ENCODE assay signal across 26 cellular contexts in the genomic region with DNA sequence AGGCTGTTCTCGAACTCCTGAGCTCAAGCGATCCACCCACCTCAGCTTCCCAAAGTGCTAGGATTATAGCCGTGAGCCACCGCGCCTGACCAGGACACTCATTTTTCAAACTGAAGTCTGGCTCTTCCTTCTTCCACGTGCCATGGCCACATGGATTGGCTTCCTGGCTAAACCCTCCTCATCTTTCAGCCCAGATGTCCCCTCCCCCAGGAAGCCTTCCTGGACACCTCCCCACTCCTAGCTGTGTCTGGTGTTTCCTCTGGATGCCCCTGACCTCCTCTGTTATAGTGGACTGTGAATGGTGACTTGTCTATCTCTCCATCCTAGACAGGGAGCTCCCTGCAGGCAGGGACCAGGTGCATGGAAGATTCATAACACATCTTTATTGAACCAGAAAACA. TPM values are rescaled to one million over a fixed set of nuclear protein-coding genes. Genes with fewer than 3 reads are reported as not detected.
"Had no signal": no experiment of that assay in that cellular context is flagged by ENCODE, and none has a peak within 500 bp of the region (broad histone marks: within the 10 kb centered on the region; RNA-seq: fewer than 3 reads in every experiment).

No MANE protein-coding gene starts in this region.

- H3K27me3 Mint-ChIP-seq: activated B cell treated with CpG ODN at 0.5 μM for 24 hours; activated CD4-positive, alpha-beta T cell treated with anti-CD3 and anti-CD28 coated beads, Interleukin-2, amount 10 ng/mL, durations not matched to agents 7 days and 5 days had no signal

- H3K4me3 Mint-ChIP-seq: activated B cell treated with CpG ODN at 0.5 μM for 24 hours; activated CD4-positive, alpha-beta memory T cell treated with anti-CD3 and anti-CD28 coated beads for 36 hours; activated CD4-positive, alpha-beta T cell treated with anti-CD3 and anti-CD28 coated beads, Interleukin-2, amount 10 ng/mL, durations not matched to agents 7 days and 5 days; activated naive CD4-positive, alpha-beta T cell treated with anti-CD3 and anti-CD28 coated beads, Interleukin-2, amount 10 ng/mL, durations not matched to agents 7 days and 5 days; activated naive CD8-positive, alpha-beta T cell treated with anti-CD3 and anti-CD28 coated beads for 36 hours; activated T-cell treated with anti-CD3 and anti-CD28 coated beads, Interleukin-2, amount 50 U/mL, for 4 hours; T-cell had no signal

- ATAC-seq: activated T-cell treated with anti-CD3 and anti-CD28 coated beads, Interleukin-2, amount 50 U/mL, for 4 hours; Right ventricle myocardium inferior; T-cell had no signal

- H3K36me3 ChIP-seq: brain microvascular endothelial cell, cardiac muscle cell had no signal

- H3K27ac ChIP-seq: brain microvascular endothelial cell, SK-N-MC had no signal

- H3K4me1 Mint-ChIP-seq: activated B cell treated with CpG ODN at 0.5 μM for 24 hours; activated CD4-positive, alpha-beta T cell treated with anti-CD3 and anti-CD28 coated beads, Interleukin-2, amount 10 ng/mL, durations not matched to agents 7 days and 5 days; activated naive CD4-positive, alpha-beta T cell treated with anti-CD3 and anti-CD28 coated beads, Interleukin-2, amount 10 ng/mL, durations not matched to agents 7 days and 5 days had no signal

- H3K27ac Mint-ChIP-seq: activated B cell treated with CpG ODN at 0.5 μM for 24 hours; activated CD4-positive, alpha-beta memory T cell treated with anti-CD3 and anti-CD28 coated beads for 36 hours; activated CD4-positive, alpha-beta T cell treated with anti-CD3 and anti-CD28 coated beads, Interleukin-2, amount 10 ng/mL, durations not matched to agents 7 days and 5 days; activated naive CD4-positive, alpha-beta T cell treated with anti-CD3 and anti-CD28 coated beads, Interleukin-2, amount 10 ng/mL, durations not matched to agents 7 days and 5 days; activated naive CD8-positive, alpha-beta T cell treated with anti-CD3 and anti-CD28 coated beads for 36 hours; T-cell had no signal

- H3K27me3 ChIP-seq: brain microvascular endothelial cell, cardiac muscle cell had no signal

- DNase-seq: activated B cell treated with CpG ODN at 0.5 μM for 24 hours; activated CD4-positive, alpha-beta memory T cell treated with anti-CD3 and anti-CD28 coated beads for 36 hours; activated CD4-positive, alpha-beta T cell treated with anti-CD3 and anti-CD28 coated beads, Interleukin-2, amount 10 ng/mL, durations not matched to agents 7 days and 5 days; activated CD8-positive, alpha-beta memory T cell treated with anti-CD3 and anti-CD28 coated beads for 24 hours; activated gamma-delta T cell treated with Interleukin-2 at 50 U/mL for 16 hours; activated naive CD4-positive, alpha-beta T cell treated with anti-CD3 and anti-CD28 coated beads, Interleukin-2, amount 10 ng/mL, durations not matched to agents 7 days and 5 days; activated naive CD8-positive, alpha-beta T cell treated with anti-CD3 and anti-CD28 coated beads for 36 hours; activated T-cell treated with anti-CD3 and anti-CD28 coated beads, Interleukin-2, amount 50 U/mL, for 4 hours; brain microvascular endothelial cell; Kasumi-1; NCI-H1105 treated with DMSO at 0.1 percent for 48 hours; NCI-H1436 treated with DMSO at 0.1 percent for 48 hours; NCI-H187; NCI-H2081 treated with DMSO at 0.1 percent for 48 hours; NCI-H2227 treated with DMSO at 0.1 percent for 48 hours; NCI-H446 treated with DMSO at 0.1 percent for 48 hours; NCI-H524 treated with DMSO at 0.1 percent for 48 hours; NCI-H748 treated with DMSO at 0.1 percent for 48 hours; RPMI8226; T-cell; T-helper 2 cell; T1000 had no signal

- H3K4me3 ChIP-seq: cardiac muscle cell, SK-N-MC had no signal

- H3K36me3 Mint-ChIP-seq: activated CD4-positive, alpha-beta memory T cell treated with anti-CD3 and anti-CD28 coated beads for 36 hours; activated naive CD4-positive, alpha-beta T cell treated with anti-CD3 and anti-CD28 coated beads, Interleukin-2, amount 10 ng/mL, durations not matched to agents 7 days and 5 days; activated naive CD8-positive, alpha-beta T cell treated with anti-CD3 and anti-CD28 coated beads for 36 hours; T-cell had no signal

- FAIRE-seq: TTC549 had no signal

- H3K9me3 Mint-ChIP-seq: activated B cell treated with CpG ODN at 0.5 μM for 24 hours; activated CD4-positive, alpha-beta memory T cell treated with anti-CD3 and anti-CD28 coated beads for 36 hours; activated CD4-positive, alpha-beta T cell treated with anti-CD3 and anti-CD28 coated beads, Interleukin-2, amount 10 ng/mL, durations not matched to agents 7 days and 5 days; activated naive CD4-positive, alpha-beta T cell treated with anti-CD3 and anti-CD28 coated beads, Interleukin-2, amount 10 ng/mL, durations not matched to agents 7 days and 5 days; activated naive CD8-positive, alpha-beta T cell treated with anti-CD3 and anti-CD28 coated beads for 36 hours; activated T-cell treated with anti-CD3 and anti-CD28 coated beads, Interleukin-2, amount 50 U/mL, for 4 hours; T-cell had no signal

RNA-seq across cellular contexts. Expression of a gene that starts 57.2 kb away (rescaled TPM):
- total RNA-seq: activated B cell treated with CpG ODN at 0.5 μM for 24 hours; activated CD4-positive, alpha-beta memory T cell treated with anti-CD3 and anti-CD28 coated beads for 36 hours; activated CD4-positive, alpha-beta T cell treated with anti-CD3 and anti-CD28 coated beads, Interleukin-2, amount 10 ng/mL, durations not matched to agents 7 days and 5 days; activated naive CD8-positive, alpha-beta T cell treated with anti-CD3 and anti-CD28 coated beads for 36 hours had no signal
